Comparison of ENCODE assay signal across 12 cellular contexts in the genomic region with DNA sequence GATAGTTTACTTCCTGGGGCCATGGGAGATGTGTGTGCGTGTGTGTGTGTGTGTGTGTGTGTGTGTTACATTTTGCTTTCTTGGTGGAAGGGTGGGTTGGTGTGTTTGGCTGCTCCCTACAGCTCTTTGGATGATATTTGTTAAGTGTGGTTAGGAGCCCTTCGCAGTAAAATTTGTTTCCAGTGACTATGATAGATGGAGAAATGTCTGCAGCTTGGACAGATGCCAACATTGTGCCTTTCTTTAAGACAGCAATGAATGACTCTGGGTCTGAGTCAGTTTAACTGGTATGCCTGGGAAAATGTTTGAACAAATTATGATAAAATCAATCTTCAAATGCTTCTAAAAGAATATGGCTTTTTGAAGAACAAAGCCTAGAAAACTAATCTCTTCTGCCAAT.
DNase-seq lines count a peak whose midpoint lies in the region; ATAC-seq and TF ChIP-seq lines count a peak whose summit lies in the region.
"Had no signal": no experiment of that assay in that cellular context is flagged by ENCODE, and none has a peak within 500 bp of the region (broad histone marks: within the 10 kb centered on the region; RNA-seq: fewer than 3 reads in every experiment).

No MANE protein-coding gene starts in this region.

- peak; percentile 61 for DNase-seq in A172 (ENCODE audit: low spot score)
- DNase-seq in HT-29 (ENCODE audit: low spot score): peak; percentile 97
- peak; percentile 95 for DNase-seq in astrocyte of the hippocampus (ENCODE audit: low read depth, low spot score)
- peak; percentile 26 for DNase-seq in hepatic stellate cell (ENCODE audit: low spot score)
- no peak for DNase-seq in H7
- DNase-seq in caudate nucleus (lab: John Stamatoyannopoulos, UW): no peak
- DNase-seq in gastrocnemius medialis: no peak
- DNase-seq: activated CD4-positive, alpha-beta T cell treated with anti-CD3 and anti-CD28 coated beads, Interleukin-2, amount 50 U/mL, for 4 hours; activated naive CD4-positive, alpha-beta T cell; NCI-H1092 treated with DMSO at 0.1 percent for 48 hours had no signal

- H3K9me3 ChIP-seq in gastrocnemius medialis: no peaks in the 10 kb centered on the region

- intact Hi-C loops in gastrocnemius medialis (cut with DNase I; ENCODE audit: low total_unique reads): no loop called here

- H3K4me1 ChIP-seq in gastrocnemius medialis: no peaks in the 10 kb centered on the region

- no peak overlapping the region for H3K27ac ChIP-seq in caudate nucleus (ENCODE audit: low read depth, low read length)
- H3K27ac ChIP-seq in gastrocnemius medialis: no peak overlapping the region
- H3K27ac ChIP-seq: HL-60 had no signal

- TF ChIP-seq POLR2A in gastrocnemius medialis (IDR thresholded peaks at IDR 0.05): no peak

- in situ Hi-C loops in gastrocnemius medialis (cut with MboI; ENCODE audit: low sequenced_read_pairs in 4 of 4): no loop called here

- no peak for TF ChIP-seq CTCF in gastrocnemius medialis (IDR thresholded peaks at IDR 0.05 in 4 of 5, conservative IDR thresholded peaks at IDR 0.05 in 1 of 5)

- H3K4me3 ChIP-seq in H7 (ENCODE audit: insufficient read depth, low read depth, low read length) (no peak overlapping the region), gastrocnemius medialis (no peak overlapping the region)

- H3K27me3 ChIP-seq in H7 (ENCODE audit: control insufficient read depth, insufficient read depth, low read length) (no peaks in the 10 kb centered on the region), gastrocnemius medialis (no peaks in the 10 kb centered on the region)

- ATAC-seq in GM18520 (IDR thresholded peaks at IDR 0.05; ENCODE audit: unreplicated experiment) (no peak), gastrocnemius medialis (no peak)

- H3K36me3 ChIP-seq in H7 (replicated peaks; ENCODE audit: control insufficient read depth, insufficient read depth, low read length) (no peaks in the 10 kb centered on the region), gastrocnemius medialis (no peaks in the 10 kb centered on the region)

Comparison
In these comparisons a context has a peak if more than half of its experiments do, and no peak if none do; other contexts are left out.
1. DNase-seq: peak in A172 (single experiment), HT-29 (single experiment), astrocyte of the hippocampus (single experiment) and hepatic stellate cell (single experiment); none in H7 (single experiment), caudate nucleus (0 of 61) and gastrocnemius medialis (0 of 2).